ENCODE assay signal across 23 cellular contexts in genomic region chr19:10137751-10138682, GRCh38.
DNase-seq lines count a peak whose midpoint lies in the region; ATAC-seq and TF ChIP-seq lines count a peak whose summit lies in the region.
"Had no signal": no experiment of that assay in that cellular context is flagged by ENCODE, and none has a peak within 500 bp of the region (broad histone marks: within the 10 kb centered on the region; RNA-seq: fewer than 3 reads in every experiment).

No MANE protein-coding gene starts in this region.

- H3K27me3 Mint-ChIP-seq in stimulated activated naive B cell treated with anti-CD40 and anti-IgM and Interleukin-4, amounts not matched to agents 10 μg/mL and 1 μg/mL and 100 μg/mL, for 72 hours, result no peaks in the 10 kb centered on the region
- H3K27me3 Mint-ChIP-seq: activated B cell treated with CpG ODN at 0.5 μM for 24 hours; activated CD8-positive, alpha-beta T cell treated with anti-CD3 and anti-CD28 coated beads for 36 hours; activated naive CD8-positive, alpha-beta T cell treated with anti-CD3 and anti-CD28 coated beads, Interleukin-2, amount 10 ng/mL, durations not matched to agents 7 days and 5 days; progenitor cell of endocrine pancreas had no signal

- H3K27ac ChIP-seq in angular gyrus (ENCODE audit: low read depth, low read length), result peak overlapping the region; percentile 17
- H3K27ac ChIP-seq: GM23248, thyroid gland had no signal

- no peak for TF ChIP-seq CTCF in GM13977 (IDR thresholded peaks at IDR 0.05; ENCODE audit: extremely low read depth, insufficient read depth, missing control alignments)

- peaks cover 0 to under 1% of the 10 kb centered on the region in 2 donors for H3K9me3 Mint-ChIP-seq in stimulated activated naive B cell treated with anti-CD40 and anti-IgM and Interleukin-4, amounts not matched to agents 10 μg/mL and 1 μg/mL and 100 μg/mL, for 72 hours
- H3K9me3 Mint-ChIP-seq: activated B cell treated with CpG ODN at 0.5 μM for 24 hours; activated CD8-positive, alpha-beta T cell treated with anti-CD3 and anti-CD28 coated beads for 36 hours; activated naive CD8-positive, alpha-beta T cell treated with anti-CD3 and anti-CD28 coated beads, Interleukin-2, amount 10 ng/mL, durations not matched to agents 7 days and 5 days; activated T-cell treated with anti-CD3 and anti-CD28 coated beads, Interleukin-2, amount 50 U/mL, for 72 hours; CD14-positive monocyte; immature natural killer cell; T-helper 1 cell treated with Interleukin-12 subunit alpha and Interleukin-12 subunit beta and Interleukin-4 antibody, amounts not matched to agents 30 μg/mL and 1 μg/mL, for 36 hours had no signal

- H3K4me1 Mint-ChIP-seq in stimulated activated naive B cell treated with anti-CD40 and anti-IgM and Interleukin-4, amounts not matched to agents 10 μg/mL and 1 μg/mL and 100 μg/mL, for 72 hours, result peaks cover 4 to 11% of the 10 kb centered on the region in 2 donors
- H3K4me1 Mint-ChIP-seq: activated B cell treated with CpG ODN at 0.5 μM for 24 hours, CD14-positive monocyte had no signal

- DNase-seq in NCI-H1694 treated with DMSO at 0.1 percent for 48 hours (lab: John Stamatoyannopoulos, UW) (peak; percentile 13), NCI-H1694 (lab: John Stamatoyannopoulos, UW) (no peak), hypothalamus (lab: John Stamatoyannopoulos, UW) (peak in 30 of 51 donors; percentile 0 to 73 (median 38)), NCI-H1105 (lab: John Stamatoyannopoulos, UW) (no peak), GM13977 (ENCODE audit: low spot score) (no peak)
- DNase-seq in stimulated activated naive B cell treated with anti-CD40 and anti-IgM and Interleukin-4, amounts not matched to agents 10 μg/mL and 1 μg/mL and 100 μg/mL, for 72 hours, result no peak
- DNase-seq: 8988T; activated B cell treated with CpG ODN at 0.5 μM for 24 hours; activated CD8-positive, alpha-beta T cell treated with anti-CD3 and anti-CD28 coated beads for 36 hours; activated naive CD8-positive, alpha-beta T cell treated with anti-CD3 and anti-CD28 coated beads, Interleukin-2, amount 10 ng/mL, durations not matched to agents 7 days and 5 days; activated T-cell treated with anti-CD3 and anti-CD28 coated beads, Interleukin-2, amount 50 U/mL, for 72 hours; GM23248; immature natural killer cell; NCI-H2081 treated with DMSO at 0.1 percent for 48 hours; NCI-H510A; stimulated activated CD8-positive, alpha-beta memory T cell treated with anti-CD3 and anti-CD28 coated beads, Interleukin-4, amount 100 ng/mL, for 48 hours; thyroid gland had no signal

- no peak overlapping the region for H3K4me3 Mint-ChIP-seq in stimulated activated naive B cell treated with anti-CD40 and anti-IgM and Interleukin-4, amounts not matched to agents 10 μg/mL and 1 μg/mL and 100 μg/mL, for 72 hours
- H3K4me3 Mint-ChIP-seq: activated B cell treated with CpG ODN at 0.5 μM for 24 hours; activated CD8-positive, alpha-beta T cell treated with anti-CD3 and anti-CD28 coated beads for 36 hours; activated naive CD8-positive, alpha-beta T cell treated with anti-CD3 and anti-CD28 coated beads, Interleukin-2, amount 10 ng/mL, durations not matched to agents 7 days and 5 days; activated T-cell treated with anti-CD3 and anti-CD28 coated beads, Interleukin-2, amount 50 U/mL, for 72 hours; CD14-positive monocyte; immature natural killer cell; T-helper 1 cell treated with Interleukin-12 subunit alpha and Interleukin-12 subunit beta and Interleukin-4 antibody, amounts not matched to agents 30 μg/mL and 1 μg/mL, for 36 hours had no signal

- H3K36me3 Mint-ChIP-seq in stimulated activated naive B cell treated with anti-CD40 and anti-IgM and Interleukin-4, amounts not matched to agents 10 μg/mL and 1 μg/mL and 100 μg/mL, for 72 hours, result peaks cover 45 to 71% of the 10 kb centered on the region in 2 donors

- ATAC-seq in stimulated activated naive B cell treated with anti-CD40 and anti-IgM and Interleukin-4, amounts not matched to agents 10 μg/mL and 1 μg/mL and 100 μg/mL, for 72 hours (replicated peaks), result peak in 1 of 2 donors; percentile 30
- no peak for ATAC-seq in HG02642 (IDR thresholded peaks at IDR 0.05; ENCODE audit: poor library complexity, unreplicated experiment)
- ATAC-seq: activated CD8-positive, alpha-beta T cell treated with anti-CD3 and anti-CD28 coated beads for 36 hours; activated T-cell treated with anti-CD3 and anti-CD28 coated beads, Interleukin-2, amount 50 U/mL, for 72 hours; esophagus mucosa had no signal

- in situ Hi-C loops in GM13977 (cut with MboI; ENCODE audit: low pct_unique_long_range_greater_than_20kb, low sequenced_read_pairs, unreplicated experiment), result no loop called here

- H3K27ac Mint-ChIP-seq in stimulated activated naive B cell treated with anti-CD40 and anti-IgM and Interleukin-4, amounts not matched to agents 10 μg/mL and 1 μg/mL and 100 μg/mL, for 72 hours, result peak overlapping the region; percentile 37
- H3K27ac Mint-ChIP-seq: activated B cell treated with CpG ODN at 0.5 μM for 24 hours; activated CD8-positive, alpha-beta T cell treated with anti-CD3 and anti-CD28 coated beads for 36 hours; activated naive CD8-positive, alpha-beta T cell treated with anti-CD3 and anti-CD28 coated beads, Interleukin-2, amount 10 ng/mL, durations not matched to agents 7 days and 5 days; activated T-cell treated with anti-CD3 and anti-CD28 coated beads, Interleukin-2, amount 50 U/mL, for 72 hours; immature natural killer cell; progenitor cell of endocrine pancreas; T-helper 1 cell treated with Interleukin-12 subunit alpha and Interleukin-12 subunit beta and Interleukin-4 antibody, amounts not matched to agents 30 μg/mL and 1 μg/mL, for 36 hours had no signal

Comparison
In these comparisons a context has a peak if more than half of its experiments do, and no peak if none do; other contexts are left out.
1. DNase-seq: peak in NCI-H1694 treated with DMSO at 0.1 percent for 48 hours (single experiment) and hypothalamus (30 of 51); none in NCI-H1694 (single experiment), stimulated activated naive B cell treated with anti-CD40 and anti-IgM and Interleukin-4, amounts not matched to agents 10 μg/mL and 1 μg/mL and 100 μg/mL, for 72 hours (single experiment), NCI-H1105 (single experiment) and GM13977 (single experiment).